In the genomic region with DNA sequence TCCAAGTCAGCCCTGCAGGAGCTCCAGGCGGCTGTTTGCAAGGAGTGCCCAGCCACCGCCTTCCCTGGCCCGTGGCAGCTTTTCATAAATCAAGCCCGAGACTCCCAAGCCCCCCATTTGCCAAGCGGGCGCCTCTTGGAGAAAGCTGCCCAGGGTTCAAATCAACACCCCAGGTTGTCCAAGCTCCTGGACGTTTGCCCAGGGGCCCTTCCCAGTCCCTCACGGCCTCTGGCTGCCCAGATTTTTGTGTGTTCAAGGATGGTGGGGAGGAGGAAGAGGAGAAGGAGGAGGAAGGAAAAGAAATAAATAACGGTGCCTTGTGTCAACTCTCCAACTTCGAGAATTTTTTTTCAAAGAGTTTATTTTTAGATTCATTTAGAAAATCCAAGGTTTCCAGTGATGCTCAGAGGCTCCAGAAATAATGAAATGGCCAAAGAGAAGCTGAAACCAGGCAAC, we compare ENCODE assay signal across 9 cellular contexts. TPM values are rescaled to one million over a fixed set of nuclear protein-coding genes. Genes with fewer than 3 reads are reported as not detected.
DNase-seq lines count a peak whose midpoint lies in the region; ATAC-seq and TF ChIP-seq lines count a peak whose summit lies in the region.
"Had no signal": no experiment of that assay in that cellular context is flagged by ENCODE, and none has a peak within 500 bp of the region (broad histone marks: within the 10 kb centered on the region; RNA-seq: fewer than 3 reads in every experiment).

No MANE protein-coding gene starts in this region.

- H3K4me3 ChIP-seq in liver (ENCODE audit: low read depth in 1 of 3, low read length in 3 of 3) (peak overlapping the region in 1 of 3 donors; percentile 49), stomach smooth muscle (ENCODE audit: low read length in 2 of 2) (peak overlapping the region; percentile 71 to 79)

- no peak for ATAC-seq in central memory CD8-positive, alpha-beta T cell (replicated peaks; ENCODE audit: extremely low read depth, poor library complexity, severe bottlenecking)
- no peak for ATAC-seq in GM19328 (IDR thresholded peaks at IDR 0.05; ENCODE audit: unreplicated experiment)

- TF ChIP-seq RAD21 in liver (IDR thresholded peaks at IDR 0.05) = no peak

- H3K27me3 Mint-ChIP-seq in central memory CD8-positive, alpha-beta T cell = peaks cover 47% of the 10 kb centered on the region

- WGBS in liver = 7% methylated on average over 10 of the region's 10 CpGs

- TF ChIP-seq CTCF in liver (IDR thresholded peaks at IDR 0.05; ENCODE audit: low read depth, low read length, missing input control) = no peak

- H3K27me3 ChIP-seq in liver (ENCODE audit: control insufficient read depth in 4 of 4, insufficient read depth in 4 of 4, low read length in 3 of 4) (peaks cover 0 to 3% (median under 1%) of the 10 kb centered on the region in 4 donors), stomach smooth muscle (ENCODE audit: control insufficient read depth in 1 of 2, insufficient read depth in 2 of 2, low read length in 2 of 2) (no peaks in the 10 kb centered on the region)

- H3K4me1 ChIP-seq in liver (ENCODE audit: control insufficient read depth in 4 of 4, insufficient read depth in 4 of 4, low read length in 3 of 4) = peaks cover 4 to 33% (median 28%) of the 10 kb centered on the region in 4 donors
- peaks cover 49% of the 10 kb centered on the region for H3K4me1 ChIP-seq in stomach smooth muscle (ENCODE audit: control insufficient read depth, insufficient read depth, low read length)

- H3K4me1 Mint-ChIP-seq in central memory CD8-positive, alpha-beta T cell = peaks cover 11% of the 10 kb centered on the region

- no peaks in the 10 kb centered on the region for H3K36me3 Mint-ChIP-seq in central memory CD8-positive, alpha-beta T cell (ENCODE audit: insufficient read depth)

- peak overlapping the region; percentile 68 for H3K4me3 Mint-ChIP-seq in central memory CD8-positive, alpha-beta T cell

- no peak overlapping the region for H3K27ac Mint-ChIP-seq in central memory CD8-positive, alpha-beta T cell (ENCODE audit: low read depth)

- H3K9ac ChIP-seq in liver (ENCODE audit: low read depth in 1 of 2, low read length in 2 of 2) (no peak overlapping the region), stomach smooth muscle (ENCODE audit: low read length in 2 of 2) (peak overlapping the region; percentile 62 to 68)

- H3K36me3 ChIP-seq in liver (ENCODE audit: control insufficient read depth in 4 of 4, insufficient read depth in 3 of 4, low read depth in 1 of 4, low read length in 3 of 4) (no peaks in the 10 kb centered on the region), stomach smooth muscle (ENCODE audit: control insufficient read depth in 2 of 2, insufficient read depth in 2 of 2, low read length in 2 of 2) (no peaks in the 10 kb centered on the region)

- no peaks in the 10 kb centered on the region for H3K9me3 Mint-ChIP-seq in central memory CD8-positive, alpha-beta T cell

- H3K27ac ChIP-seq in liver (ENCODE audit: low read depth in 1 of 2, low read length in 2 of 2) = peak overlapping the region; percentile 33 to 75
- peak overlapping the region; percentile 91 for H3K27ac ChIP-seq in stomach smooth muscle (ENCODE audit: low read length)
- H3K27ac ChIP-seq: 22Rv1 had no signal

- H3K9me3 ChIP-seq in liver (ENCODE audit: control insufficient read depth in 4 of 4, low read length in 3 of 4) = no peaks in the 10 kb centered on the region
- no peaks in the 10 kb centered on the region for H3K9me3 ChIP-seq in stomach smooth muscle (ENCODE audit: control insufficient read depth in 2 of 2, low read length in 2 of 2)

- DNase-seq in NCI-H1092 treated with DMSO at 0.1 percent for 48 hours (lab: John Stamatoyannopoulos, UW) (peak; percentile 39), NCI-H1092 (lab: John Stamatoyannopoulos, UW) (no peak), NCI-H1694 (lab: John Stamatoyannopoulos, UW) (no peak)
- no peak for DNase-seq in central memory CD8-positive, alpha-beta T cell (ENCODE audit: low spot score in 2 of 2)
- DNase-seq in activated CD4-positive, alpha-beta T cell treated with anti-CD3 and anti-CD28 coated beads, Interleukin-2, amount 50 U/mL, for 48 hours = no peak

TF ChIP-seq in liver, 16 proteins besides CTCF, POLR2A, EP300 and RAD21:
- TF ChIP-seq TAF1 (conservative IDR thresholded peaks at IDR 0.05) = no peak

RNA-seq across cellular contexts. Expression of gene NFATC2, which starts 20.6 kb away (rescaled TPM):
- 1 to 10 TPM; 3.5 to 6.7 TPM for total RNA-seq in liver
- 1 to 10 TPM; 1.2 to 1.6 TPM for polyA plus RNA-seq in liver

Comparison
In these comparisons a context has a peak if more than half of its experiments do, and no peak if none do; other contexts are left out.
1. H3K9ac ChIP-seq: peak in stomach smooth muscle (2 of 2); none in liver (0 of 2).